Comparison of ENCODE assay signal across 31 cellular contexts in genomic region chr4:163280703-163281519, GRCh38. TPM values are rescaled to one million over a fixed set of nuclear protein-coding genes. Genes with fewer than 3 reads are reported as not detected.
"Had no signal": no experiment of that assay in that cellular context is flagged by ENCODE, and none has a peak within 500 bp of the region (broad histone marks: within the 10 kb centered on the region; RNA-seq: fewer than 3 reads in every experiment).

No MANE protein-coding gene starts in this region.

- H3K4me3 Mint-ChIP-seq: activated CD4-positive, alpha-beta memory T cell treated with anti-CD3 and anti-CD28 coated beads for 36 hours; activated CD4-positive, alpha-beta T cell treated with anti-CD3 and anti-CD28 coated beads for 36 hours; activated CD4-positive, alpha-beta T cell treated with anti-CD3 and anti-CD28 coated beads, Interleukin-2, amount 10 ng/mL, durations not matched to agents 24 days and 14 days; activated naive CD8-positive, alpha-beta T cell; activated T-cell treated with anti-CD3 and anti-CD28 coated beads, Interleukin-2, amount 50 U/mL, for 4 hours; activated T-helper 17 cell treated with anti-CD3 and anti-CD28 coated beads, Interleukin-2, amount 50 U/mL, for 72 hours; central memory CD8-positive, alpha-beta T cell; dendritic cell treated with granulocyte-macrophage colony-stimulating factor and Interleukin-4, amounts not matched to agents 40 ng/mL and 50 ng/mL, for 4 days; effector memory CD8-positive, alpha-beta T cell; T-helper 17 cell; T-helper 2 cell treated with Interferon-gamma antibody and Interleukin-4, amounts not matched to agents 5 μg/mL and 100 μg/mL, for 36 hours had no signal

- H3K27ac ChIP-seq: brain microvascular endothelial cell, coronary artery, dorsolateral prefrontal cortex, esophagus muscularis mucosa, foreskin keratinocyte, gastrocnemius medialis, heart left ventricle had no signal

- H3K9me3 ChIP-seq: gastrocnemius medialis had no signal

- H3K27ac Mint-ChIP-seq: activated CD4-positive, alpha-beta memory T cell treated with anti-CD3 and anti-CD28 coated beads for 36 hours; activated CD4-positive, alpha-beta T cell treated with anti-CD3 and anti-CD28 coated beads for 36 hours; activated CD4-positive, alpha-beta T cell treated with anti-CD3 and anti-CD28 coated beads, Interleukin-2, amount 10 ng/mL, durations not matched to agents 24 days and 14 days; activated naive CD8-positive, alpha-beta T cell; activated T-helper 17 cell treated with anti-CD3 and anti-CD28 coated beads, Interleukin-2, amount 50 U/mL, for 72 hours; dendritic cell treated with granulocyte-macrophage colony-stimulating factor and Interleukin-4, amounts not matched to agents 40 ng/mL and 50 ng/mL, for 4 days; effector memory CD8-positive, alpha-beta T cell; T-helper 17 cell; T-helper 2 cell treated with Interferon-gamma antibody and Interleukin-4, amounts not matched to agents 5 μg/mL and 100 μg/mL, for 36 hours had no signal

- FAIRE-seq: astrocyte, bronchial epithelial cell had no signal

- H3K27me3 ChIP-seq: brain microvascular endothelial cell, dorsolateral prefrontal cortex, esophagus muscularis mucosa, foreskin keratinocyte, gastrocnemius medialis had no signal

- H3K9me3 Mint-ChIP-seq: activated CD4-positive, alpha-beta memory T cell treated with anti-CD3 and anti-CD28 coated beads for 36 hours; activated CD4-positive, alpha-beta T cell treated with anti-CD3 and anti-CD28 coated beads, Interleukin-2, amount 10 ng/mL, durations not matched to agents 24 days and 14 days had no signal

- H3K4me1 ChIP-seq: esophagus muscularis mucosa, foreskin keratinocyte, gastrocnemius medialis, heart left ventricle had no signal

- H3K27me3 Mint-ChIP-seq: activated CD4-positive, alpha-beta T cell treated with anti-CD3 and anti-CD28 coated beads, Interleukin-2, amount 10 ng/mL, durations not matched to agents 24 days and 14 days; dendritic cell treated with granulocyte-macrophage colony-stimulating factor and Interleukin-4, amounts not matched to agents 40 ng/mL and 50 ng/mL, for 4 days; effector memory CD8-positive, alpha-beta T cell had no signal

- ATAC-seq: activated CD4-positive, alpha-beta T cell treated with anti-CD3 and anti-CD28 coated beads for 36 hours; activated T-cell treated with anti-CD3 and anti-CD28 coated beads, Interleukin-2, amount 50 U/mL, for 4 hours; activated T-helper 17 cell treated with anti-CD3 and anti-CD28 coated beads, Interleukin-2, amount 50 U/mL, for 72 hours; effector memory CD8-positive, alpha-beta T cell; foreskin keratinocyte; gastrocnemius medialis; heart left ventricle; T-helper 17 cell had no signal

- H3K36me3 ChIP-seq: brain microvascular endothelial cell, esophagus muscularis mucosa, gastrocnemius medialis, heart left ventricle had no signal

- DNase-seq: activated CD4-positive, alpha-beta memory T cell treated with anti-CD3 and anti-CD28 coated beads for 36 hours; activated CD4-positive, alpha-beta T cell treated with anti-CD3 and anti-CD28 coated beads for 36 hours; activated CD4-positive, alpha-beta T cell treated with anti-CD3 and anti-CD28 coated beads, Interleukin-2, amount 10 ng/mL, durations not matched to agents 24 days and 14 days; activated CD4-positive, CD25-positive, alpha-beta regulatory T cell; activated CD4-positive, CD25-positive, alpha-beta regulatory T cell treated with anti-CD3 and anti-CD28 coated beads, Interleukin-2, amount 50 U/mL, for 72 hours; activated effector memory CD4-positive, alpha-beta T cell treated with Interleukin-2 at 50 U/mL for 16 hours; activated gamma-delta T cell treated with Interleukin-2 at 50 U/mL for 16 hours; activated naive CD4-positive, alpha-beta T cell treated with anti-CD3 and anti-CD28 coated beads, Interleukin-2, amount 50 U/mL, for 16 hours; activated naive CD4-positive, alpha-beta T cell treated with Interleukin-2 at 50 U/mL for 16 hours; activated T-cell treated with anti-CD3 and anti-CD28 coated beads, Interleukin-2, amount 50 U/mL, for 4 hours; amniotic stem cell; anterior cingulate cortex; brain microvascular endothelial cell; dorsolateral prefrontal cortex; effector memory CD8-positive, alpha-beta T cell; foreskin keratinocyte; gastrocnemius medialis; glutamatergic neuron; heart left ventricle; T-helper 1 cell; T-helper 17 cell; T1000 had no signal

- H3K36me3 Mint-ChIP-seq: activated CD4-positive, alpha-beta memory T cell treated with anti-CD3 and anti-CD28 coated beads for 36 hours; activated naive CD8-positive, alpha-beta T cell had no signal

- H3K4me3 ChIP-seq: coronary artery, dorsolateral prefrontal cortex, esophagus muscularis mucosa, gastrocnemius medialis, heart left ventricle had no signal

- H3K4me1 Mint-ChIP-seq: activated CD4-positive, alpha-beta T cell treated with anti-CD3 and anti-CD28 coated beads for 36 hours; activated T-helper 17 cell treated with anti-CD3 and anti-CD28 coated beads, Interleukin-2, amount 50 U/mL, for 72 hours; central memory CD8-positive, alpha-beta T cell; T-helper 17 cell had no signal

RNA-seq across cellular contexts. Expression of gene NPY1R, which starts 51.5 kb away (rescaled TPM):
- total RNA-seq: activated CD4-positive, alpha-beta memory T cell treated with anti-CD3 and anti-CD28 coated beads for 36 hours; activated CD4-positive, alpha-beta T cell treated with anti-CD3 and anti-CD28 coated beads for 36 hours; activated CD4-positive, alpha-beta T cell treated with anti-CD3 and anti-CD28 coated beads, Interleukin-2, amount 10 ng/mL, durations not matched to agents 24 days and 14 days; activated T-helper 17 cell treated with anti-CD3 and anti-CD28 coated beads, Interleukin-2, amount 50 U/mL, for 72 hours; T-helper 17 cell had no signal
